ENCODE assay signal across 28 cellular contexts in genomic region chrX:112148397-112148796, GRCh38.
"Had no signal": no experiment of that assay in that cellular context is flagged by ENCODE, and none has a peak within 500 bp of the region (broad histone marks: within the 10 kb centered on the region; RNA-seq: fewer than 3 reads in every experiment).

No MANE protein-coding gene starts in this region.

- ATAC-seq: stimulated activated memory B cell treated with anti-CD40 and anti-IgM and Interleukin-4, amounts not matched to agents 10 μg/mL and 1 μg/mL and 100 μg/mL, for 72 hours; stimulated activated naive B cell treated with anti-CD40 and anti-IgM and Interleukin-4, amounts not matched to agents 10 μg/mL and 1 μg/mL and 100 μg/mL, for 72 hours; stimulated activated naive CD8-positive, alpha-beta T cell treated with anti-CD3 and anti-CD28 coated beads, Interleukin-15, amount 100 ng/mL, for 72 hours; upper lobe of right lung had no signal

- H3K27ac Mint-ChIP-seq: stimulated activated memory B cell treated with anti-CD40 and anti-IgM and Interleukin-4, amounts not matched to agents 10 μg/mL and 1 μg/mL and 100 μg/mL, for 72 hours; stimulated activated naive B cell treated with anti-CD40 and anti-IgM and Interleukin-4, amounts not matched to agents 10 μg/mL and 1 μg/mL and 100 μg/mL, for 72 hours; stimulated activated naive CD8-positive, alpha-beta T cell treated with anti-CD3 and anti-CD28 coated beads, Interleukin-15, Interleukin-2, amounts not matched to agents 100 ng/mL and 50 ng/mL, for 24 hours; type B pancreatic cell had no signal

- FAIRE-seq: urothelium cell line had no signal

- H3K27me3 Mint-ChIP-seq: stimulated activated memory B cell treated with anti-CD40 and anti-IgM and Interleukin-4, amounts not matched to agents 10 μg/mL and 1 μg/mL and 100 μg/mL, for 72 hours; stimulated activated naive B cell treated with anti-CD40 and anti-IgM and Interleukin-4, amounts not matched to agents 10 μg/mL and 1 μg/mL and 100 μg/mL, for 72 hours; stimulated activated naive CD8-positive, alpha-beta T cell treated with anti-CD3 and anti-CD28 coated beads, Interleukin-15, amount 100 ng/mL, for 72 hours; stimulated activated naive CD8-positive, alpha-beta T cell treated with anti-CD3 and anti-CD28 coated beads, Interleukin-15, Interleukin-2, amounts not matched to agents 100 ng/mL and 50 ng/mL, for 24 hours; type B pancreatic cell had no signal

- H3K27ac ChIP-seq: stomach, suprapubic skin, testis, thoracic aorta, thyroid gland, tibial artery, tibial nerve, transverse colon, upper lobe of left lung, upper lobe of right lung, uterus, vagina had no signal

- H3K4me1 ChIP-seq: stomach, suprapubic skin, testis, thyroid gland, tibial artery, tibial nerve, transverse colon, upper lobe of left lung, upper lobe of right lung, uterus, vagina had no signal

- H3K4me3 ChIP-seq: stomach, suprapubic skin, testis, thoracic aorta, thyroid gland, tibial artery, tibial nerve, transverse colon, upper lobe of left lung, upper lobe of right lung, uterus, vagina had no signal

- H3K9me3 ChIP-seq: suprapubic skin, testis, thoracic aorta, thyroid gland, tibial artery, tibial nerve, transverse colon, upper lobe of left lung, upper lobe of right lung, uterus, vagina had no signal

- H3K4me3 Mint-ChIP-seq: stimulated activated memory B cell treated with anti-CD40 and anti-IgM and Interleukin-4, amounts not matched to agents 10 μg/mL and 1 μg/mL and 100 μg/mL, for 72 hours; stimulated activated naive B cell treated with anti-CD40 and anti-IgM and Interleukin-4, amounts not matched to agents 10 μg/mL and 1 μg/mL and 100 μg/mL, for 72 hours; stimulated activated naive CD8-positive, alpha-beta T cell treated with anti-CD3 and anti-CD28 coated beads, Interleukin-15, amount 100 ng/mL, for 72 hours; stimulated activated naive CD8-positive, alpha-beta T cell treated with anti-CD3 and anti-CD28 coated beads, Interleukin-15, Interleukin-2, amounts not matched to agents 100 ng/mL and 50 ng/mL, for 24 hours; type B pancreatic cell had no signal

- H3K36me3 ChIP-seq: stomach, suprapubic skin, thoracic aorta, thyroid gland, tibial artery, transverse colon, upper lobe of left lung, upper lobe of right lung, uterus, vagina had no signal

- DNase-seq: stimulated activated CD4-positive, alpha-beta T cell treated with anti-CD3 and anti-CD28 coated beads, Interleukin-2, amount 100 ng/mL, for 24 hours; stimulated activated CD4-positive, alpha-beta T cell treated with anti-CD3 and anti-CD28 coated beads, Interleukin-2, amount 100 ng/mL, for 48 hours; stimulated activated CD4-positive, alpha-beta T cell treated with anti-CD3 and anti-CD28 coated beads, Interleukin-4, amount 100 ng/mL, for 1 hour; stimulated activated CD4-positive, alpha-beta T cell treated with anti-CD3 and anti-CD28 coated beads, Interleukin-4, amount 100 ng/mL, for 24 hours; stimulated activated CD4-positive, alpha-beta T cell treated with anti-CD3 and anti-CD28 coated beads, Interleukin-4, amount 100 ng/mL, for 4 hours; stimulated activated CD8-positive, alpha-beta memory T cell treated with anti-CD3 and anti-CD28 coated beads, Interleukin-4, amount 100 ng/mL, for 48 hours; stimulated activated naive B cell treated with anti-CD40 and anti-IgM and Interleukin-4, amounts not matched to agents 10 μg/mL and 1 μg/mL and 100 μg/mL, for 72 hours; stimulated activated naive CD4-positive, alpha-beta T cell; stimulated activated naive CD4-positive, alpha-beta T cell treated with Interleukin-2 at 50 U/mL for 16 hours; stimulated activated naive CD8-positive, alpha-beta T cell treated with anti-CD3 and anti-CD28 coated beads, Interleukin-15, amount 100 ng/mL, for 72 hours; stomach; substantia nigra; testis; thyroid gland; tibial artery; transverse colon; trophoblast cell; upper lobe of left lung; upper lobe of right lung; uterus had no signal

- H3K4me1 Mint-ChIP-seq: stimulated activated memory B cell treated with anti-CD40 and anti-IgM and Interleukin-4, amounts not matched to agents 10 μg/mL and 1 μg/mL and 100 μg/mL, for 72 hours; stimulated activated naive B cell treated with anti-CD40 and anti-IgM and Interleukin-4, amounts not matched to agents 10 μg/mL and 1 μg/mL and 100 μg/mL, for 72 hours; stimulated activated naive CD8-positive, alpha-beta T cell treated with anti-CD3 and anti-CD28 coated beads, Interleukin-15, amount 100 ng/mL, for 72 hours had no signal

- H3K27me3 ChIP-seq: stomach, suprapubic skin, testis, thyroid gland, tibial artery, tibial nerve, transverse colon, upper lobe of left lung, upper lobe of right lung, vagina had no signal

- H3K9me3 Mint-ChIP-seq: stimulated activated memory B cell treated with anti-CD40 and anti-IgM and Interleukin-4, amounts not matched to agents 10 μg/mL and 1 μg/mL and 100 μg/mL, for 72 hours; stimulated activated naive B cell treated with anti-CD40 and anti-IgM and Interleukin-4, amounts not matched to agents 10 μg/mL and 1 μg/mL and 100 μg/mL, for 72 hours; stimulated activated naive CD8-positive, alpha-beta T cell treated with anti-CD3 and anti-CD28 coated beads, Interleukin-15, amount 100 ng/mL, for 72 hours; stimulated activated naive CD8-positive, alpha-beta T cell treated with anti-CD3 and anti-CD28 coated beads, Interleukin-15, Interleukin-2, amounts not matched to agents 100 ng/mL and 50 ng/mL, for 24 hours; type B pancreatic cell had no signal

- H3K36me3 Mint-ChIP-seq: stimulated activated memory B cell treated with anti-CD40 and anti-IgM and Interleukin-4, amounts not matched to agents 10 μg/mL and 1 μg/mL and 100 μg/mL, for 72 hours; stimulated activated naive B cell treated with anti-CD40 and anti-IgM and Interleukin-4, amounts not matched to agents 10 μg/mL and 1 μg/mL and 100 μg/mL, for 72 hours; type B pancreatic cell had no signal
